ENCODE assay signal across 1 cellular context in the genomic region with DNA sequence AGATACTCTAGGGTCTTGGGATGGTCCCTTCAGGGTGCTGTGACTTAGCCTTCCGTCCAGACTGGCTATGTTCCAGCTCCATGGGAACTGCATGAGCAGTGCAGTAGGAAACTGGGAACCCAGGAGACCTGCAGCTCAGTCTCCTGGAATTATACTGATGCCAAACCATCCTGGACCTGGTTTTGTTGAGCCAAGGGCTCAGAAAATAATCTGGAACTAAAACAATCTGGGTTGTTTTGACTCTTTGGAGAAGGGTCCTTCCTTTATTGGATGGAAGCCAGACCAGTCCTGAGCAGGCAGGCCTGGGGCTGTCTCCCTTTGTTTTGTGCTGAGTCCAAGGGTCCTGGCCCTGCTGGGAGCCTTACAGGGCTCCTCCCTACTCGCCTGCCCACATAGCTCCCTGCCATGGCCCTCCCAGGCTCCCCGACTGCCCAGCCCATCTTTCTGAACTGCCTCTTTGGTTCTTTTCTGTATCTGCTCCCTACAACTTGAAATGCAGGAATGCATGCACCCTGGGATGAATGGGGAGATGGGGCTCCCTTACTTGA.
TF ChIP-seq lines count a peak whose summit lies in the region.

No MANE protein-coding gene starts in this region.

TF ChIP-seq in HepG2, 621 proteins besides CTCF, POLR2A, EP300 and RAD21 (continues in another document):
- TF ChIP-seq ZBTB1 (CRISPR knock-in tag; IDR thresholded peaks at IDR 0.05; ENCODE audit: borderline replicate concordance) (no peak), ZNF703 (CRISPR knock-in tag; IDR thresholded peaks at IDR 0.05; ENCODE audit: borderline replicate concordance) (no peak), ZMYM2 (CRISPR knock-in tag; IDR thresholded peaks at IDR 0.05) (no peak), CBX2 (IDR thresholded peaks at IDR 0.05; ENCODE audit: low read depth, low read length) (no peak), CBX2 (CRISPR knock-in tag; IDR thresholded peaks at IDR 0.05; ENCODE audit: low read depth) (no peak), NR3C1 (CRISPR knock-in tag; IDR thresholded peaks at IDR 0.05) (no peak), SSRP1 (CRISPR knock-in tag; IDR thresholded peaks at IDR 0.05) (no peak), AKAP8 (CRISPR knock-in tag; IDR thresholded peaks at IDR 0.05) (no peak), ZNF180 (CRISPR knock-in tag; IDR thresholded peaks at IDR 0.05; ENCODE audit: borderline replicate concordance, low read depth) (no peak), ZFP91 (CRISPR knock-in tag; IDR thresholded peaks at IDR 0.05; ENCODE audit: borderline replicate concordance) (no peak), KLF12 (CRISPR knock-in tag; IDR thresholded peaks at IDR 0.05; ENCODE audit: borderline replicate concordance) (0 out of 2 replicates have a peak, but pooled peaks have one; percentile 22), PITX1 (CRISPR knock-in tag; IDR thresholded peaks at IDR 0.05) (no peak), DBP (CRISPR knock-in tag; IDR thresholded peaks at IDR 0.05; ENCODE audit: not compliant biosample characterization) (no peak), IKZF1 (IDR thresholded peaks at IDR 0.05) (no peak), ZBTB7A (CRISPR knock-in tag; IDR thresholded peaks at IDR 0.05) (no peak), ZXDC (CRISPR knock-in tag; IDR thresholded peaks at IDR 0.05) (no peak), PATZ1 (CRISPR knock-in tag; IDR thresholded peaks at IDR 0.05) (no peak), ZNF780A (CRISPR knock-in tag; IDR thresholded peaks at IDR 0.05) (no peak), JDP2 (CRISPR knock-in tag; IDR thresholded peaks at IDR 0.05; ENCODE audit: borderline replicate concordance) (no peak), MEIS1 (CRISPR knock-in tag; IDR thresholded peaks at IDR 0.05; ENCODE audit: borderline replicate concordance) (no peak), HNF4A (CRISPR knock-in tag; IDR thresholded peaks at IDR 0.05) (peak; percentile 58), HNRNPK (IDR thresholded peaks at IDR 0.05; ENCODE audit: low read depth, low read length, poor library complexity, severe bottlenecking) (no peak), ZFP90 (CRISPR knock-in tag; IDR thresholded peaks at IDR 0.05; ENCODE audit: borderline replicate concordance) (peak; percentile 75; the same call in 1 of the 2 replicates), MIXL1 (CRISPR knock-in tag; IDR thresholded peaks at IDR 0.05) (no peak), ZMYM3 (CRISPR knock-in tag; IDR thresholded peaks at IDR 0.05) (no peak)
- TF ChIP-seq, protein P1, sequence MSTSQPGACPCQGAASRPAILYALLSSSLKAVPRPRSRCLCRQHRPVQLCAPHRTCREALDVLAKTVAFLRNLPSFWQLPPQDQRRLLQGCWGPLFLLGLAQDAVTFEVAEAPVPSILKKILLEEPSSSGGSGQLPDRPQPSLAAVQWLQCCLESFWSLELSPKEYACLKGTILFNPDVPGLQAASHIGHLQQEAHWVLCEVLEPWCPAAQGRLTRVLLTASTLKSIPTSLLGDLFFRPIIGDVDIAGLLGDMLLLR (CRISPR knock-in tag; IDR thresholded peaks at IDR 0.05): no peak
- TF ChIP-seq, protein P2, sequence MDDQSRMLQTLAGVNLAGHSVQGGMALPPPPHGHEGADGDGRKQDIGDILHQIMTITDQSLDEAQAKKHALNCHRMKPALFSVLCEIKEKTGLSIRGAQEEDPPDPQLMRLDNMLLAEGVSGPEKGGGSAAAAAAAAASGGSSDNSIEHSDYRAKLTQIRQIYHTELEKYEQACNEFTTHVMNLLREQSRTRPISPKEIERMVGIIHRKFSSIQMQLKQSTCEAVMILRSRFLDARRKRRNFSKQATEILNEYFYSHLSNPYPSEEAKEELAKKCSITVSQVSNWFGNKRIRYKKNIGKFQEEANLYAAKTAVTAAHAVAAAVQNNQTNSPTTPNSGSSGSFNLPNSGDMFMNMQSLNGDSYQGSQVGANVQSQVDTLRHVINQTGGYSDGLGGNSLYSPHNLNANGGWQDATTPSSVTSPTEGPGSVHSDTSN (CRISPR knock-in tag; IDR thresholded peaks at IDR 0.05; ENCODE audit: borderline replicate concordance): no peak
- TF ChIP-seq, protein P3, sequence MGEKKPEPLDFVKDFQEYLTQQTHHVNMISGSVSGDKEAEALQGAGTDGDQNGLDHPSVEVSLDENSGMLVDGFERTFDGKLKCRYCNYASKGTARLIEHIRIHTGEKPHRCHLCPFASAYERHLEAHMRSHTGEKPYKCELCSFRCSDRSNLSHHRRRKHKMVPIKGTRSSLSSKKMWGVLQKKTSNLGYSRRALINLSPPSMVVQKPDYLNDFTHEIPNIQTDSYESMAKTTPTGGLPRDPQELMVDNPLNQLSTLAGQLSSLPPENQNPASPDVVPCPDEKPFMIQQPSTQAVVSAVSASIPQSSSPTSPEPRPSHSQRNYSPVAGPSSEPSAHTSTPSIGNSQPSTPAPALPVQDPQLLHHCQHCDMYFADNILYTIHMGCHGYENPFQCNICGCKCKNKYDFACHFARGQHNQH (CRISPR knock-in tag; IDR thresholded peaks at IDR 0.05): no peak
- TF ChIP-seq, protein P4, sequence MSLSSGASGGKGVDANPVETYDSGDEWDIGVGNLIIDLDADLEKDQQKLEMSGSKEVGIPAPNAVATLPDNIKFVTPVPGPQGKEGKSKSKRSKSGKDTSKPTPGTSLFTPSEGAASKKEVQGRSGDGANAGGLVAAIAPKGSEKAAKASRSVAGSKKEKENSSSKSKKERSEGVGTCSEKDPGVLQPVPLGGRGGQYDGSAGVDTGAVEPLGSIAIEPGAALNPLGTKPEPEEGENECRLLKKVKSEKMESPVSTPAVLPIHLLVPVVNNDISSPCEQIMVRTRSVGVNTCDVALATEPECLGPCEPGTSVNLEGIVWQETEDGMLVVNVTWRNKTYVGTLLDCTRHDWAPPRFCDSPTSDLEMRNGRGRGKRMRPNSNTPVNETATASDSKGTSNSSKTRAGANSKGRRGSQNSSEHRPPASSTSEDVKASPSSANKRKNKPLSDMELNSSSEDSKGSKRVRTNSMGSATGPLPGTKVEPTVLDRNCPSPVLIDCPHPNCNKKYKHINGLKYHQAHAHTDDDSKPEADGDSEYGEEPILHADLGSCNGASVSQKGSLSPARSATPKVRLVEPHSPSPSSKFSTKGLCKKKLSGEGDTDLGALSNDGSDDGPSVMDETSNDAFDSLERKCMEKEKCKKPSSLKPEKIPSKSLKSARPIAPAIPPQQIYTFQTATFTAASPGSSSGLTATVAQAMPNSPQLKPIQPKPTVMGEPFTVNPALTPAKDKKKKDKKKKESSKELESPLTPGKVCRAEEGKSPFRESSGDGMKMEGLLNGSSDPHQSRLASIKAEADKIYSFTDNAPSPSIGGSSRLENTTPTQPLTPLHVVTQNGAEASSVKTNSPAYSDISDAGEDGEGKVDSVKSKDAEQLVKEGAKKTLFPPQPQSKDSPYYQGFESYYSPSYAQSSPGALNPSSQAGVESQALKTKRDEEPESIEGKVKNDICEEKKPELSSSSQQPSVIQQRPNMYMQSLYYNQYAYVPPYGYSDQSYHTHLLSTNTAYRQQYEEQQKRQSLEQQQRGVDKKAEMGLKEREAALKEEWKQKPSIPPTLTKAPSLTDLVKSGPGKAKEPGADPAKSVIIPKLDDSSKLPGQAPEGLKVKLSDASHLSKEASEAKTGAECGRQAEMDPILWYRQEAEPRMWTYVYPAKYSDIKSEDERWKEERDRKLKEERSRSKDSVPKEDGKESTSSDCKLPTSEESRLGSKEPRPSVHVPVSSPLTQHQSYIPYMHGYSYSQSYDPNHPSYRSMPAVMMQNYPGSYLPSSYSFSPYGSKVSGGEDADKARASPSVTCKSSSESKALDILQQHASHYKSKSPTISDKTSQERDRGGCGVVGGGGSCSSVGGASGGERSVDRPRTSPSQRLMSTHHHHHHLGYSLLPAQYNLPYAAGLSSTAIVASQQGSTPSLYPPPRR (CRISPR knock-in tag; IDR thresholded peaks at IDR 0.05; ENCODE audit: borderline replicate concordance): no peak
- TF ChIP-seq, protein P5, sequence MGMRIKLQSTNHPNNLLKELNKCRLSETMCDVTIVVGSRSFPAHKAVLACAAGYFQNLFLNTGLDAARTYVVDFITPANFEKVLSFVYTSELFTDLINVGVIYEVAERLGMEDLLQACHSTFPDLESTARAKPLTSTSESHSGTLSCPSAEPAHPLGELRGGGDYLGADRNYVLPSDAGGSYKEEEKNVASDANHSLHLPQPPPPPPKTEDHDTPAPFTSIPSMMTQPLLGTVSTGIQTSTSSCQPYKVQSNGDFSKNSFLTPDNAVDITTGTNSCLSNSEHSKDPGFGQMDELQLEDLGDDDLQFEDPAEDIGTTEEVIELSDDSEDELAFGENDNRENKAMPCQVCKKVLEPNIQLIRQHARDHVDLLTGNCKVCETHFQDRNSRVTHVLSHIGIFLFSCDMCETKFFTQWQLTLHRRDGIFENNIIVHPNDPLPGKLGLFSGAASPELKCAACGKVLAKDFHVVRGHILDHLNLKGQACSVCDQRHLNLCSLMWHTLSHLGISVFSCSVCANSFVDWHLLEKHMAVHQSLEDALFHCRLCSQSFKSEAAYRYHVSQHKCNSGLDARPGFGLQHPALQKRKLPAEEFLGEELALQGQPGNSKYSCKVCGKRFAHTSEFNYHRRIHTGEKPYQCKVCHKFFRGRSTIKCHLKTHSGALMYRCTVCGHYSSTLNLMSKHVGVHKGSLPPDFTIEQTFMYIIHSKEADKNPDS (CRISPR knock-in tag; IDR thresholded peaks at IDR 0.05): no peak
- TF ChIP-seq, protein P6, sequence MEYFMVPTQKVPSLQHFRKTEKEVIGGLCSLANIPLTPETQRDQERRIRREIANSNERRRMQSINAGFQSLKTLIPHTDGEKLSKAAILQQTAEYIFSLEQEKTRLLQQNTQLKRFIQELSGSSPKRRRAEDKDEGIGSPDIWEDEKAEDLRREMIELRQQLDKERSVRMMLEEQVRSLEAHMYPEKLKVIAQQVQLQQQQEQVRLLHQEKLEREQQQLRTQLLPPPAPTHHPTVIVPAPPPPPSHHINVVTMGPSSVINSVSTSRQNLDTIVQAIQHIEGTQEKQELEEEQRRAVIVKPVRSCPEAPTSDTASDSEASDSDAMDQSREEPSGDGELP (IDR thresholded peaks at IDR 0.05; ENCODE audit: borderline replicate concordance, low read depth): no peak
- TF ChIP-seq, protein P7, sequence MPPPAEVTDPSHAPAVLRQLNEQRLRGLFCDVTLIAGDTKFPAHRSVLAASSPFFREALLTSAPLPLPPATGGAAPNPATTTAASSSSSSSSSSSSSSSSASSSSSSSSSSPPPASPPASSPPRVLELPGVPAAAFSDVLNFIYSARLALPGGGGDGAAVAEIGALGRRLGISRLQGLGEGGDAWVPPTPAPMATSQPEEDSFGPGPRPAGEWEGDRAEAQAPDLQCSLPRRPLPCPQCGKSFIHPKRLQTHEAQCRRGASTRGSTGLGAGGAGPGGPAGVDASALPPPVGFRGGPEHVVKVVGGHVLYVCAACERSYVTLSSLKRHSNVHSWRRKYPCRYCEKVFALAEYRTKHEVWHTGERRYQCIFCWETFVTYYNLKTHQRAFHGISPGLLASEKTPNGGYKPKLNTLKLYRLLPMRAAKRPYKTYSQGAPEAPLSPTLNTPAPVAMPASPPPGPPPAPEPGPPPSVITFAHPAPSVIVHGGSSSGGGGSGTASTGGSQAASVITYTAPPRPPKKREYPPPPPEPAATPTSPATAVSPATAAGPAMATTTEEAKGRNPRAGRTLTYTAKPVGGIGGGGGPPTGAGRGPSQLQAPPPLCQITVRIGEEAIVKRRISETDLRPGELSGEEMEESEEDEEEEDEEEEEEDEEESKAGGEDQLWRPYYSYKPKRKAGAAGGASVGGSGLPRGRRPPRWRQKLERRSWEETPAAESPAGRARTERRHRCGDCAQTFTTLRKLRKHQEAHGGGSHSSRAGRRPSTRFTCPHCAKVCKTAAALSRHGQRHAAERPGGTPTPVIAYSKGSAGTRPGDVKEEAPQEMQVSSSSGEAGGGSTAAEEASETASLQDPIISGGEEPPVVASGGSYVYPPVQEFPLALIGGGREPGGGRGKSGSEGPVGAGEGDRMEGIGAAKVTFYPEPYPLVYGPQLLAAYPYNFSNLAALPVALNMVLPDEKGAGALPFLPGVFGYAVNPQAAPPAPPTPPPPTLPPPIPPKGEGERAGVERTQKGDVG (CRISPR knock-in tag; IDR thresholded peaks at IDR 0.05; ENCODE audit: borderline replicate concordance): no peak
